In genomic region chr11:61714316-61714715, GRCh38 we compare ENCODE assay signal across 26 cellular contexts. TPM values are rescaled to one million over a fixed set of nuclear protein-coding genes. Genes with fewer than 3 reads are reported as not detected.
"Had no signal": no experiment of that assay in that cellular context is flagged by ENCODE, and none has a peak within 500 bp of the region (broad histone marks: within the 10 kb centered on the region; RNA-seq: fewer than 3 reads in every experiment).

No MANE protein-coding gene starts in this region.

- DNase-seq: activated CD4-positive, alpha-beta T cell treated with anti-CD3 and anti-CD28 coated beads for 48 hours; activated CD4-positive, alpha-beta T cell treated with anti-CD3 and anti-CD28 coated beads, Interleukin-2, amount 50 U/mL, for 4 hours; activated CD4-positive, CD25-positive, alpha-beta regulatory T cell treated with anti-CD3 and anti-CD28 coated beads, Interleukin-2, amount 50 U/mL, for 72 hours; activated CD8-positive, alpha-beta memory T cell treated with anti-CD3 and anti-CD28 coated beads, Interleukin-2, amount 10 ng/mL, durations not matched to agents 7 days and 5 days; activated effector memory CD4-positive, alpha-beta T cell treated with Interleukin-2 at 50 U/mL for 16 hours; activated naive CD4-positive, alpha-beta T cell; activated T-cell treated with anti-CD3 and anti-CD28 coated beads, Interleukin-2, amount 50 U/mL, for 24 hours; aorta; body of pancreas; MG63; MV-4-11; NCI-H1105; NCI-H1436; NCI-H1694 treated with DMSO at 0.1 percent for 48 hours; NCI-H2029 treated with DMSO at 0.1 percent for 48 hours; NCI-H446 treated with DMSO at 0.1 percent for 48 hours; NCI-H526 treated with DMSO at 0.1 percent for 48 hours; PC-9; SIG-M5; T-helper 17 cell; T-helper 9 cell had no signal

- H3K9ac ChIP-seq: KMS-11 had no signal

- H3K4me3 Mint-ChIP-seq: activated CD8-positive, alpha-beta memory T cell treated with anti-CD3 and anti-CD28 coated beads, Interleukin-2, amount 10 ng/mL, durations not matched to agents 7 days and 5 days; activated naive CD4-positive, alpha-beta T cell treated with anti-CD3 and anti-CD28 coated beads, Interleukin-2, amount 50 U/mL, for 24 hours; activated T-cell treated with anti-CD3 and anti-CD28 coated beads, Interleukin-2, amount 50 U/mL, for 24 hours; activated T-helper 1 cell treated with anti-CD3 and anti-CD28 coated beads, Interleukin-12 subunit alpha, Interleukin-12 subunit beta, Interleukin-2, Interleukin-4 antibody, amounts not matched to agents 30 ng/mL and 10 ng/mL and 1 ng/mL, durations not matched to agents 14 hours and 24 hours and 36 hours; central memory CD8-positive, alpha-beta T cell; T-helper 17 cell; WTC11 had no signal

- H3K4me1 ChIP-seq: body of pancreas had no signal

- H3K27ac Mint-ChIP-seq: activated CD8-positive, alpha-beta memory T cell treated with anti-CD3 and anti-CD28 coated beads, Interleukin-2, amount 10 ng/mL, durations not matched to agents 7 days and 5 days; activated naive CD4-positive, alpha-beta T cell treated with anti-CD3 and anti-CD28 coated beads, Interleukin-2, amount 50 U/mL, for 24 hours; activated T-cell treated with anti-CD3 and anti-CD28 coated beads, Interleukin-2, amount 50 U/mL, for 24 hours; activated T-helper 1 cell treated with anti-CD3 and anti-CD28 coated beads, Interleukin-12 subunit alpha, Interleukin-12 subunit beta, Interleukin-2, Interleukin-4 antibody, amounts not matched to agents 30 ng/mL and 10 ng/mL and 1 ng/mL, durations not matched to agents 14 hours and 24 hours and 36 hours; WTC11 had no signal

- H3K27ac ChIP-seq: body of pancreas, KMS-11, PC-9 had no signal

- H3K4me3 ChIP-seq: body of pancreas, MG63, PC-9 had no signal

- H2AFZ ChIP-seq: PC-9 had no signal

- H3K36me3 ChIP-seq: MG63 had no signal

- H3K36me3 Mint-ChIP-seq: activated CD8-positive, alpha-beta memory T cell treated with anti-CD3 and anti-CD28 coated beads, Interleukin-2, amount 10 ng/mL, durations not matched to agents 7 days and 5 days; activated naive CD4-positive, alpha-beta T cell treated with anti-CD3 and anti-CD28 coated beads, Interleukin-2, amount 50 U/mL, for 24 hours; WTC11 had no signal

- H3K9me3 ChIP-seq: body of pancreas, MG63 had no signal

- H3K9me3 Mint-ChIP-seq: activated naive CD4-positive, alpha-beta T cell treated with anti-CD3 and anti-CD28 coated beads, Interleukin-2, amount 50 U/mL, for 24 hours; activated T-cell treated with anti-CD3 and anti-CD28 coated beads, Interleukin-2, amount 50 U/mL, for 24 hours; activated T-helper 1 cell treated with anti-CD3 and anti-CD28 coated beads, Interleukin-12 subunit alpha, Interleukin-12 subunit beta, Interleukin-2, Interleukin-4 antibody, amounts not matched to agents 30 ng/mL and 10 ng/mL and 1 ng/mL, durations not matched to agents 14 hours and 24 hours and 36 hours; central memory CD8-positive, alpha-beta T cell; WTC11 had no signal

- H3K27me3 Mint-ChIP-seq: activated naive CD4-positive, alpha-beta T cell treated with anti-CD3 and anti-CD28 coated beads, Interleukin-2, amount 50 U/mL, for 24 hours; activated T-cell treated with anti-CD3 and anti-CD28 coated beads, Interleukin-2, amount 50 U/mL, for 24 hours; central memory CD8-positive, alpha-beta T cell; T-helper 17 cell had no signal

- H3K4me2 ChIP-seq: KMS-11, PC-9 had no signal

- ATAC-seq: activated CD8-positive, alpha-beta memory T cell treated with anti-CD3 and anti-CD28 coated beads, Interleukin-2, amount 10 ng/mL, durations not matched to agents 7 days and 5 days; body of pancreas; T-helper 17 cell; WTC11 had no signal

- H3K27me3 ChIP-seq: body of pancreas, MG63 had no signal

- H3K4me1 Mint-ChIP-seq: activated CD8-positive, alpha-beta memory T cell treated with anti-CD3 and anti-CD28 coated beads, Interleukin-2, amount 10 ng/mL, durations not matched to agents 7 days and 5 days; activated naive CD4-positive, alpha-beta T cell treated with anti-CD3 and anti-CD28 coated beads, Interleukin-2, amount 50 U/mL, for 24 hours; central memory CD8-positive, alpha-beta T cell had no signal

RNA-seq across cellular contexts. Expression of gene DAGLA, which starts 34.1 kb away (rescaled TPM):
- total RNA-seq: activated CD8-positive, alpha-beta memory T cell treated with anti-CD3 and anti-CD28 coated beads, Interleukin-2, amount 10 ng/mL, durations not matched to agents 7 days and 5 days had no signal
